In genomic region chr5:171495122-171495700, GRCh38 we compare ENCODE assay signal across 9 cellular contexts.
A peak's percentile ranks its signal among the peaks of the same experiment; 100 is the strongest.
DNase-seq lines count a peak whose midpoint lies in the region; ATAC-seq, FAIRE-seq and TF ChIP-seq lines count a peak whose summit lies in the region.
"Had no signal": no experiment of that assay in that cellular context is flagged by ENCODE, and none has a peak within 500 bp of the region (broad histone marks: within the 10 kb centered on the region; RNA-seq: fewer than 3 reads in every experiment).

No MANE protein-coding gene starts in this region.

- peak overlapping the region; percentile 2 to 45 for H3K27ac ChIP-seq in esophagus (ENCODE audit: low read depth in 2 of 2, low read length in 1 of 2)
- no peak overlapping the region for H3K27ac ChIP-seq in CD8-positive, alpha-beta T cell (ENCODE audit: low read depth, low read length)

- no peaks in the 10 kb centered on the region for H3K36me3 ChIP-seq in esophagus (ENCODE audit: control insufficient read depth in 2 of 2, insufficient read depth in 2 of 2, low read length in 1 of 2)
- no peaks in the 10 kb centered on the region for H3K36me3 ChIP-seq in CD8-positive, alpha-beta T cell (ENCODE audit: insufficient read depth, low read length)

- peaks cover 24% of the 10 kb centered on the region for H3K27me3 Mint-ChIP-seq in nephron (ENCODE audit: low read depth)
- H3K27me3 Mint-ChIP-seq in CD8-positive, alpha-beta T cell (ENCODE audit: low read depth), result peaks cover 3% of the 10 kb centered on the region

- 42 to 58% methylated on average over 5 of the region's 5 CpGs for WGBS in esophagus, 2 donors

- H3K9me3 Mint-ChIP-seq in nephron, result no peaks in the 10 kb centered on the region
- H3K9me3 Mint-ChIP-seq in CD8-positive, alpha-beta T cell, result no peaks in the 10 kb centered on the region
- H3K9me3 Mint-ChIP-seq: activated CD4-positive, alpha-beta memory T cell treated with anti-CD3 and anti-CD28 coated beads for 36 hours had no signal

- no peak for FAIRE-seq in urothelium cell line (lab: Jason Lieb, UNC)

- peak; percentile 86 for DNase-seq in NCI-H226
- DNase-seq in urothelium cell line (ENCODE audit: low spot score), result peak; percentile 52
- DNase-seq in NCI-H1930 (lab: John Stamatoyannopoulos, UW), result no peak
- no peak for DNase-seq in CD8-positive, alpha-beta T cell
- no peak for DNase-seq in GF-D8 (lab: John Stamatoyannopoulos, UW)
- DNase-seq: activated CD4-positive, alpha-beta memory T cell treated with anti-CD3 and anti-CD28 coated beads for 36 hours; GDM1 had no signal

- peaks cover 48% of the 10 kb centered on the region for H3K4me1 Mint-ChIP-seq in nephron
- H3K4me1 Mint-ChIP-seq in CD8-positive, alpha-beta T cell (ENCODE audit: low read depth), result no peaks in the 10 kb centered on the region

- peaks cover 0 to 12% of the 10 kb centered on the region in 2 donors for H3K4me1 ChIP-seq in esophagus (ENCODE audit: control insufficient read depth in 2 of 2, insufficient read depth in 2 of 2, low read length in 1 of 2)
- no peaks in the 10 kb centered on the region for H3K4me1 ChIP-seq in CD8-positive, alpha-beta T cell (ENCODE audit: insufficient read depth, low read length)

- no peak overlapping the region for H3K4me3 ChIP-seq in esophagus (ENCODE audit: low read depth in 1 of 2, low read length in 2 of 2)
- H3K4me3 ChIP-seq in CD8-positive, alpha-beta T cell (ENCODE audit: low read depth, low read length), result no peak overlapping the region

- POLR2A ChIA-PET in CD8-positive, alpha-beta T cell (lab: Charles Lee), result no interaction called here

- no peak for ATAC-seq in CD8-positive, alpha-beta T cell

- intact Hi-C loops in CD8-positive, alpha-beta T cell (cut with DNase I, micrococcal nuclease), result no loop called here

- peak overlapping the region; percentile 83 to 99 (median 97) for H3K27ac Mint-ChIP-seq in nephron
- H3K27ac Mint-ChIP-seq in CD8-positive, alpha-beta T cell, result no peak overlapping the region
- H3K27ac Mint-ChIP-seq: activated CD4-positive, alpha-beta memory T cell treated with anti-CD3 and anti-CD28 coated beads for 36 hours had no signal

- H3K36me3 Mint-ChIP-seq in nephron (ENCODE audit: low read depth), result no peaks in the 10 kb centered on the region
- no peaks in the 10 kb centered on the region for H3K36me3 Mint-ChIP-seq in CD8-positive, alpha-beta T cell
- H3K36me3 Mint-ChIP-seq: activated CD4-positive, alpha-beta memory T cell treated with anti-CD3 and anti-CD28 coated beads for 36 hours had no signal

- no peaks in the 10 kb centered on the region for H3K27me3 ChIP-seq in esophagus (ENCODE audit: control insufficient read depth in 1 of 2, insufficient read depth in 2 of 2, low read length in 2 of 2)
- no peaks in the 10 kb centered on the region for H3K27me3 ChIP-seq in CD8-positive, alpha-beta T cell (ENCODE audit: insufficient read depth, low read length)

- H3K4me3 Mint-ChIP-seq in nephron, result no peak overlapping the region
- no peak overlapping the region for H3K4me3 Mint-ChIP-seq in CD8-positive, alpha-beta T cell
- H3K4me3 Mint-ChIP-seq: activated CD4-positive, alpha-beta memory T cell treated with anti-CD3 and anti-CD28 coated beads for 36 hours had no signal

- CTCF ChIA-PET in CD8-positive, alpha-beta T cell (lab: Charles Lee), result interaction anchor here (2.1 kb wide), 1 partner anchor 11 kb away, joined by 8 read pairs; no protein-coding TSS in a partner anchor

- no peaks in the 10 kb centered on the region for H3K9me3 ChIP-seq in esophagus (ENCODE audit: control insufficient read depth in 2 of 2, insufficient read depth in 1 of 2, low read depth in 1 of 2, low read length in 1 of 2)
- no peaks in the 10 kb centered on the region for H3K9me3 ChIP-seq in CD8-positive, alpha-beta T cell (ENCODE audit: low read length)

- no peak for TF ChIP-seq CTCF in nephron (IDR thresholded peaks at IDR 0.05; ENCODE audit: unreplicated experiment in 3 of 3)
- no peak for TF ChIP-seq CTCF in CD8-positive, alpha-beta T cell (IDR thresholded peaks at IDR 0.05)

Comparison
In these comparisons a context has a peak if more than half of its experiments do, and no peak if none do; other contexts are left out.
1. DNase-seq: peak in NCI-H226 (single experiment) and urothelium cell line (single experiment); none in NCI-H1930 (0 of 2), CD8-positive, alpha-beta T cell (0 of 7) and GF-D8 (single experiment).